8 cellular contexts compared by ENCODE assay signal in the genomic region with DNA sequence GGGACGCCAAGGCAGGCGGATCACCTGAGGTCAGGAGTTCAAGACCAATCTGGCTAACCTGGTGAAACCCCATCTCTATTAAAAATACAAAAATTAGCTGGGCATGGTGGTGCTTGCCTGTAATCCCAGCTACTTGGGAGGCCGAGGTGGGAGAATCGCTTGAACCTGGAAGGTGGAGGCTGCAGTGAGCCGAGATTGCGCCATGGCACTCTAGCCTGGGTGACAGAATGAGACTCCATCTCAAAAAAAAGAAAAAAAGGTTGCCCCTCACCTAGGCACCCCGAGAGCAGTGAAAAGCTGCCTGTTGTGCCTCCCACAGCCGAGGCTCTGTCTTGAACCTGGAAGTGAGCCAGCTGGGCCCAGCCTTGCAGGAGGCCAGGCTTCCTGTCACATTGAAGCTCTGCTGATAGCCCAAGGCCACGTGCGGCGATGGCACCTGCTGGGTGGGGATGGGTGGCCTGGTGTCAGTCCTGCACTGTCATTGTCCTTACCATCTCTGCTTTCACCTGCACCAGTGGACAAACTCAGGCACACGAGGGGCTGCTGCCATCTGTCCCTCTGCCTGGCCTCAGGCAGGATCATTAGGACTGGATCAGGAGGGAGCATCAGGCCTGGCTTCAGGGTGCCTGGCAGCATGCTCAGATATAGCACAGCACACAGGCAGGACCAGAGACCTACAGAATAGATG. TPM values are rescaled to one million over a fixed set of nuclear protein-coding genes. Genes with fewer than 3 reads are reported as not detected.
DNase-seq lines count a peak whose midpoint lies in the region; ATAC-seq and TF ChIP-seq lines count a peak whose summit lies in the region.

No MANE protein-coding gene starts in this region.

- DNase-seq in NCI-H1092 (lab: John Stamatoyannopoulos, UW) (peak; percentile 49), lung microvascular endothelial cell (ENCODE audit: low read depth in 2 of 2) (peak; percentile 62 to 66), NCI-H1930 (lab: John Stamatoyannopoulos, UW) (no peak), middle frontal gyrus (ENCODE audit: extremely low spot score, low spot score) (no peak), Caco-2 (no peak)
- DNase-seq in activated effector memory CD4-positive, alpha-beta T cell treated with anti-CD3 and anti-CD28 coated beads, Interleukin-2, amount 50 U/mL, for 16 hours, result peak; percentile 83

- POLR2A ChIA-PET in Caco-2 (lab: Charles Lee), result interaction anchor here (0.6 kb wide), 1 partner anchor 44 kb away, joined by 3 read pairs; no protein-coding TSS in a partner anchor

- no peak for ATAC-seq in HG03097 (IDR thresholded peaks at IDR 0.05; ENCODE audit: low FRiP score, unreplicated experiment)

- peaks cover 31% of the 10 kb centered on the region for H3K4me1 ChIP-seq in Caco-2

- H3K36me3 Mint-ChIP-seq in Caco-2 (ENCODE audit: insufficient read depth, unreplicated experiment), result peaks cover 13% of the 10 kb centered on the region

- H3K27ac ChIP-seq in C4-2B, result peak overlapping the region; percentile 85

- no peak for TF ChIP-seq CTCF in C4-2B (conservative IDR thresholded peaks at IDR 0.05)
- TF ChIP-seq CTCF in Caco-2 (IDR thresholded peaks at IDR 0.05; ENCODE audit: insufficient read depth in 1 of 2, low read depth in 1 of 2, low read length in 1 of 2, severe bottlenecking in 1 of 2, unreplicated experiment in 1 of 2), result no peak

- H3K27ac Mint-ChIP-seq in Caco-2 (ENCODE audit: unreplicated experiment), result no peak overlapping the region

- H3K9me3 ChIP-seq in Caco-2, result no peaks in the 10 kb centered on the region

- intact Hi-C loops in Caco-2 (cut with micrococcal nuclease; ENCODE audit: unreplicated experiment), result no loop called here

- no peak overlapping the region for H3K4me3 Mint-ChIP-seq in Caco-2 (ENCODE audit: unreplicated experiment)

- CTCF ChIA-PET in Caco-2 (lab: Charles Lee), result no interaction called here

- H3K4me1 Mint-ChIP-seq in Caco-2 (ENCODE audit: low read depth, unreplicated experiment), result peaks cover 34% of the 10 kb centered on the region

- no peaks in the 10 kb centered on the region for H3K27me3 Mint-ChIP-seq in Caco-2 (ENCODE audit: insufficient read depth, unreplicated experiment)

- no peaks in the 10 kb centered on the region for H3K36me3 ChIP-seq in Caco-2 (ENCODE audit: control insufficient read depth, insufficient read depth, low read length)

- no peaks in the 10 kb centered on the region for H3K9me3 Mint-ChIP-seq in Caco-2 (ENCODE audit: unreplicated experiment)

- no peaks in the 10 kb centered on the region for H3K27me3 ChIP-seq in Caco-2 (replicated peaks; ENCODE audit: control insufficient read depth, insufficient read depth, low read length)

- no peak overlapping the region for H3K4me3 ChIP-seq in Caco-2 (ENCODE audit: low read depth, low read length)

- BruUV-seq in Caco-2 (replicated peaks; lab: Mats Ljungman, UMichigan), result no TSS peak

RNA-seq across cellular contexts. Expression of a gene that starts 37.8 kb away (rescaled TPM):
- 16.8 and 21.6 TPM in 2 replicates for total RNA-seq in lung microvascular endothelial cell
- total RNA-seq in Caco-2 (2022), result 56.0 and 58.1 TPM in 2 replicates

RNA-seq across cellular contexts. Expression of a gene that starts 43.2 kb away (rescaled TPM):
- total RNA-seq in lung microvascular endothelial cell (131 and 178 TPM in 2 replicates), Caco-2 (2022) (152 and 155 TPM in 2 replicates)

Comparison
In these comparisons a context has a peak if more than half of its experiments do, and no peak if none do; other contexts are left out.
1. DNase-seq: peak in NCI-H1092 (single experiment), activated effector memory CD4-positive, alpha-beta T cell treated with anti-CD3 and anti-CD28 coated beads, Interleukin-2, amount 50 U/mL, for 16 hours (single experiment) and lung microvascular endothelial cell (2 of 2); none in NCI-H1930 (0 of 2), middle frontal gyrus (single experiment) and Caco-2 (0 of 2).